In the genomic region with DNA sequence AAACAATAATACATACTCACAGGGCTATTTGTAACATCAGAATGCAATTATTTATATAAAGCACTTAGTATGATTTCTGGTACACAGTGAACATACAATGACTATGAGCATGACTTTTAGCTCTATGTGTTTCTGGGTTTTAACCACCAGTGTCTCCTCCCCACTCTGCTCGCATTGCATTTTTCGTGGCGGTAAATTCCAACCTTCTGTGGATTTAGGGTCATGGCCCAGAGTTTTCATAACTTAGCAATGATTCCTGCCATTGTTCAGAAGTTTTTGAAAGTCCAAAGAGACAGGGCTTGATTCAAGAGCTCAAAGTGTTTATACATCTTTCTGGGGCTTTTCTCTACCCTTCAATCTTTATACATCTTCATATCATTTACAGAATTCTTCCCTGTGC, we compare ENCODE assay signal across 24 cellular contexts.
DNase-seq lines count a peak whose midpoint lies in the region; TF ChIP-seq lines count a peak whose summit lies in the region.
"Had no signal": no experiment of that assay in that cellular context is flagged by ENCODE, and none has a peak within 500 bp of the region (broad histone marks: within the 10 kb centered on the region; RNA-seq: fewer than 3 reads in every experiment).

No MANE protein-coding gene starts in this region.

- no peak overlapping the region for H3K4me3 ChIP-seq in choroid plexus epithelial cell (ENCODE audit: low read depth, low read length)
- H3K4me3 ChIP-seq in SJCRH30, result no peak overlapping the region
- H3K4me3 ChIP-seq: PC-9 had no signal

- no peak overlapping the region for H3K27ac ChIP-seq in SJCRH30
- H3K27ac ChIP-seq: HL-60, PC-9 had no signal

- DNase-seq in EH (ENCODE audit: low read depth) (peak; percentile 68), amniotic epithelial cell (ENCODE audit: low read depth) (peak; percentile 48), choroid plexus epithelial cell (ENCODE audit: low read depth) (peak; percentile 86), non-pigmented ciliary epithelial cell (ENCODE audit: low read depth) (peak; percentile 34), SJCRH30 (no peak), NCI-H2171 (lab: John Stamatoyannopoulos, UW) (no peak)
- no peak for DNase-seq in central memory CD4-positive, alpha-beta T cell
- DNase-seq: 8988T; ACHN; Calu3; DMS79 treated with DMSO at 0.1 percent for 48 hours; Karpas-422; MV-4-11; NCI-H1105; NCI-H146; NCI-H1930; NCI-H2107; NCI-H446; NCI-H524 treated with DMSO at 0.1 percent for 48 hours; NCI-H774; NK-92 treated with Interleukin-12 subunit alpha and Interleukin-12 subunit beta, amount 100 ng/mL, for 24 hours; PC-9; SHP77 had no signal

- no peaks in the 10 kb centered on the region for H3K9me3 ChIP-seq in SJCRH30 (replicated peaks)

- H3K27me3 ChIP-seq in SJCRH30, result no peaks in the 10 kb centered on the region

- no peaks in the 10 kb centered on the region for H3K36me3 ChIP-seq in SJCRH30

- no peaks in the 10 kb centered on the region for H3K4me1 ChIP-seq in SJCRH30

- TF ChIP-seq CTCF in choroid plexus epithelial cell (conservative IDR thresholded peaks at IDR 0.05; ENCODE audit: low read depth, low read length), result no peak

Comparison
In these comparisons a context has a peak if more than half of its experiments do, and no peak if none do; other contexts are left out.
1. DNase-seq: peak in EH (single experiment), amniotic epithelial cell (single experiment), choroid plexus epithelial cell (single experiment) and non-pigmented ciliary epithelial cell (single experiment); none in central memory CD4-positive, alpha-beta T cell (single experiment), SJCRH30 (0 of 2) and NCI-H2171 (single experiment).